Comparison of ENCODE assay signal across 24 cellular contexts in the genomic region with DNA sequence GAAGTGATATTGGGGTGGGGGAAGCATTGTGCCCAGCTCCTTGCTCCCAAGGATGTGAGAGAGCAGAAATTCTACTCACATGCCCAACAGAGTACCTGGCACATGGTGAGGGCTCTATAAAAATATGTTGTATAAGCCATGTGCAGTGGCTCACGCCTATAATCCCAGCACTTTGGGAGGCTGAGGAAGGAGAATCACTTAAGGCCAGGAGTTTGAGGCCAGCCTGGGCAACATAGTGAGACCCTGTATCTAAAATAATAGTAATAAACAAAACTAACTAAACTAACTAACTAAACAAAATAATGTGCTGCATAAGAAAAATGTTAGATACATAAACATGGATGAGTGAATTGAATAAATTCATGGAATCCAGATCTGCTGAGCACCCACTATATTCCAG. TPM values are rescaled to one million over a fixed set of nuclear protein-coding genes. Genes with fewer than 3 reads are reported as not detected.
"Had no signal": no experiment of that assay in that cellular context is flagged by ENCODE, and none has a peak within 500 bp of the region (broad histone marks: within the 10 kb centered on the region; RNA-seq: fewer than 3 reads in every experiment).

No MANE protein-coding gene starts in this region.

- H3K4me3 ChIP-seq: cardiac muscle cell, SJSA1 had no signal

- H3K27me3 ChIP-seq: brain microvascular endothelial cell, cardiac muscle cell, SJSA1 had no signal

- H3K9me3 Mint-ChIP-seq: activated CD4-positive, alpha-beta T cell treated with anti-CD3 and anti-CD28 coated beads, Interleukin-2, amount 10 ng/mL, durations not matched to agents 7 days and 5 days; activated naive CD4-positive, alpha-beta T cell treated with anti-CD3 and anti-CD28 coated beads, Interleukin-2, amount 10 ng/mL, durations not matched to agents 7 days and 5 days had no signal

- H3K4me1 Mint-ChIP-seq: activated CD4-positive, alpha-beta T cell treated with anti-CD3 and anti-CD28 coated beads, Interleukin-2, amount 10 ng/mL, durations not matched to agents 7 days and 5 days; activated naive CD4-positive, alpha-beta T cell treated with anti-CD3 and anti-CD28 coated beads, Interleukin-2, amount 10 ng/mL, durations not matched to agents 7 days and 5 days; activated T-helper 17 cell treated with anti-CD3 and anti-CD28 coated beads, Interleukin-2, amount 50 U/mL, for 72 hours had no signal

- H3K36me3 ChIP-seq: brain microvascular endothelial cell, cardiac muscle cell, SJSA1 had no signal

- DNase-seq: activated CD4-positive, alpha-beta memory T cell treated with anti-CD3 and anti-CD28 coated beads for 36 hours; activated CD4-positive, alpha-beta T cell treated with anti-CD3 and anti-CD28 coated beads, Interleukin-2, amount 10 ng/mL, durations not matched to agents 7 days and 5 days; activated CD4-positive, CD25-positive, alpha-beta regulatory T cell; activated gamma-delta T cell treated with Interleukin-2 at 50 U/mL for 16 hours; activated naive CD4-positive, alpha-beta T cell treated with anti-CD3 and anti-CD28 coated beads, Interleukin-2, amount 10 ng/mL, durations not matched to agents 7 days and 5 days; activated naive CD8-positive, alpha-beta T cell treated with anti-CD3 and anti-CD28 coated beads for 36 hours; activated T-cell treated with anti-CD3 and anti-CD28 coated beads for 4 hours; activated T-cell treated with anti-CD3 and anti-CD28 coated beads, Interleukin-2, amount 50 U/mL, for 48 hours; brain microvascular endothelial cell; Karpas-422; MM.1S; NCI-H1105; NCI-H1436 treated with DMSO at 0.1 percent for 48 hours; NCI-H187; NCI-H2081; NCI-H510A treated with DMSO at 0.1 percent for 48 hours; NCI-H69; NK-92 treated with Interleukin-12 subunit alpha and Interleukin-12 subunit beta, amount 100 ng/mL, for 24 hours; PC-3; SHP77; SW 1271 had no signal

- H3K27ac Mint-ChIP-seq: activated CD4-positive, alpha-beta memory T cell treated with anti-CD3 and anti-CD28 coated beads for 36 hours; activated CD4-positive, alpha-beta T cell treated with anti-CD3 and anti-CD28 coated beads, Interleukin-2, amount 10 ng/mL, durations not matched to agents 7 days and 5 days; activated naive CD4-positive, alpha-beta T cell treated with anti-CD3 and anti-CD28 coated beads, Interleukin-2, amount 10 ng/mL, durations not matched to agents 7 days and 5 days; activated naive CD8-positive, alpha-beta T cell treated with anti-CD3 and anti-CD28 coated beads for 36 hours; activated T-helper 17 cell treated with anti-CD3 and anti-CD28 coated beads, Interleukin-2, amount 50 U/mL, for 72 hours had no signal

- H3K9me3 ChIP-seq: SJSA1 had no signal

- H3K36me3 Mint-ChIP-seq: activated CD4-positive, alpha-beta memory T cell treated with anti-CD3 and anti-CD28 coated beads for 36 hours; activated naive CD4-positive, alpha-beta T cell treated with anti-CD3 and anti-CD28 coated beads, Interleukin-2, amount 10 ng/mL, durations not matched to agents 7 days and 5 days; activated naive CD8-positive, alpha-beta T cell treated with anti-CD3 and anti-CD28 coated beads for 36 hours had no signal

- H3K27ac ChIP-seq: brain microvascular endothelial cell, cardiac muscle cell, SJSA1 had no signal

- H3K4me3 Mint-ChIP-seq: activated CD4-positive, alpha-beta memory T cell treated with anti-CD3 and anti-CD28 coated beads for 36 hours; activated CD4-positive, alpha-beta T cell treated with anti-CD3 and anti-CD28 coated beads, Interleukin-2, amount 10 ng/mL, durations not matched to agents 7 days and 5 days; activated naive CD4-positive, alpha-beta T cell treated with anti-CD3 and anti-CD28 coated beads, Interleukin-2, amount 10 ng/mL, durations not matched to agents 7 days and 5 days; activated naive CD8-positive, alpha-beta T cell treated with anti-CD3 and anti-CD28 coated beads for 36 hours; activated T-helper 17 cell treated with anti-CD3 and anti-CD28 coated beads, Interleukin-2, amount 50 U/mL, for 72 hours had no signal

RNA-seq across cellular contexts. Expression of a gene that starts 33.2 kb away (rescaled TPM):
- total RNA-seq: PC-3 had no signal
